In the genomic region with DNA sequence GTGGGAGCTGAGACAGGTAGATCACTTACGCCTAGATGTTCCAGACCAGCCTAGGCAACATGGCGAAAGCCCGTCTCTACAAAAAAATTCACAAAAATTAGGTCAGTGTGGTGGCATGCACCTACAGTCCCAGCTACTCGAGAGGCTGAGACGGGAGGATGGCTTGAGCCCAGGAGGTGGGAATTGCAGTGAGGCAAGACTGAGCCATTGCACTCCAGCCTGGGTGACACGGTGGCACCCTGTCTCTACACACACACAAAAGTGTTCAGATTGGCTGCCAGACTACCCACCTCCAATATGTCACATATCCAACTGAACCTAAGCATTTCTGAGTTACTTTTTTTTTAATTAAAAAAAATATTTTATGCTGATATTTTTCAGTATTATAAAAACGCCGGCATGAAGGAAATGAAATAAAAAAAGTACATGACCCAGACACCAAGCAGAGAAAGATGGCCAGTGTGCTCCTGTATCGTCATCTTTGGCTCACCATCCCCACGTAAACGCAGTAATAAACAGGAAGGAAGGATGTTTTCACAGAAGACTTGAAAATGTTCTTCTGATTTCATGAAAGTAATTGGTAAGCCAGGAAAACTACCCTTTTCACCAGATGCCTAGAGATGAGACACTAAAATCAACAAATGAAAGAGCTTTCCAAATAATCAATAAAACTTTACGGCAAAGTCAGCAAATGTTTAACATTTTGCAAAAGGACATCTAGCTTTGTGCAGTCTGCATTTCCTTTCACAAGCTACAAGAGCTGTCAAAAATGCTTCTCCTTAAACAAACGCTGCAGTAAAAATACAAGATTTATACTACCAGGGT, we compare ENCODE assay signal across 1 cellular context.
TF ChIP-seq lines count a peak whose summit lies in the region.

No MANE protein-coding gene starts in this region.

TF ChIP-seq in HepG2, 621 proteins besides CTCF, POLR2A, EP300 and RAD21:
- TF ChIP-seq ZFYVE20 (CRISPR knock-in tag; IDR thresholded peaks at IDR 0.05; ENCODE audit: borderline replicate concordance, low read depth) (no peak), ZNF644 (CRISPR knock-in tag; IDR thresholded peaks at IDR 0.05; ENCODE audit: low read depth) (no peak), MAFK (conservative IDR thresholded peaks at IDR 0.05 in 1 of 2, IDR thresholded peaks at IDR 0.05 in 1 of 2; ENCODE audit: low read length in 2 of 2) (peak; percentile 69 to 76), ZNF775 (CRISPR knock-in tag; IDR thresholded peaks at IDR 0.05; ENCODE audit: borderline replicate concordance) (no peak), MAFF (IDR thresholded peaks at IDR 0.05; ENCODE audit: low read depth, low read length) (peak; percentile 65)
